23 cellular contexts compared by ENCODE assay signal in the genomic region with DNA sequence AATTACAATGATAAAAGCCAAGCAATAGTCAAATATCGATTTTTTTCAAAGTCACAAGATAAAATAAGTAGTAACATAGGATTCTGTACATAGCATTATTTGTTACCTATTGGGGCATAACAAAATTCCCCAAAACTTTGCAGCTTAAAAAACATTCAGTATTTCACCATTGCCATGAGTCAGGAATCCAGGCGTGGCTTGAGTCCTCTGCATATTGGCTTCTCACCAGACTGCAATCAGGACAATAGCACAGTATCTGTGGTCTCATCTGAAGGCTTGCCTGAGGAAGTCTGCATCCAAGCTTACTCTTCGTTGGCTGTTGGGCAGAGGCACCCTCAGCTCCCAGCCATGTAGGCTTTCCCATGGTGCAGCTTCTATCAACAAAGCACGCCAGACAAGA. TPM values are rescaled to one million over a fixed set of nuclear protein-coding genes. Genes with fewer than 3 reads are reported as not detected.
DNase-seq lines count a peak whose midpoint lies in the region; ATAC-seq and TF ChIP-seq lines count a peak whose summit lies in the region.
"Had no signal": no experiment of that assay in that cellular context is flagged by ENCODE, and none has a peak within 500 bp of the region (broad histone marks: within the 10 kb centered on the region; RNA-seq: fewer than 3 reads in every experiment).

No MANE protein-coding gene starts in this region.

- CTCF ChIA-PET in CD8-positive, alpha-beta memory T cell (lab: Charles Lee): interaction anchor here (9.6 kb wide), 1 partner anchor 13 kb away, joined by 47 read pairs; no protein-coding TSS in a partner anchor

- POLR2A ChIA-PET in CD8-positive, alpha-beta memory T cell (lab: Charles Lee): no interaction called here

- DNase-seq in CD4-positive, CD25-positive, alpha-beta regulatory T cell: no peak
- no peak for DNase-seq in CD8-positive, alpha-beta memory T cell
- DNase-seq in foreskin fibroblast (peak; percentile 47 to 72), MV-4-11 (lab: John Stamatoyannopoulos, UW) (no peak)
- DNase-seq: activated CD4-positive, alpha-beta T cell treated with anti-CD3 and anti-CD28 coated beads for 48 hours; DMS 273 treated with DMSO at 0.1 percent for 48 hours; effector memory CD4-positive, alpha-beta T cell; NCI-H1694; NCI-H2171; NCI-H524 treated with DMSO at 0.1 percent for 48 hours; sigmoid colon; SJCRH30; stimulated activated CD4-positive, alpha-beta T cell treated with anti-CD3 and anti-CD28 coated beads, Interleukin-15, amount 100 ng/mL, for 24 hours; stomach; T-helper 1 cell had no signal

- no peak for TF ChIP-seq CTCF in foreskin fibroblast (IDR thresholded peaks at IDR 0.05; ENCODE audit: low read depth, low read length)

- no peak for ATAC-seq in CD4-positive, CD25-positive, alpha-beta regulatory T cell (ENCODE audit: low read depth in 2 of 2)
- ATAC-seq in activated T-helper 17 cell treated with anti-CD3 and anti-CD28 coated beads, Interleukin-2, amount 50 U/mL, for 72 hours (replicated peaks): no peak
- ATAC-seq in HG02678 (IDR thresholded peaks at IDR 0.05; ENCODE audit: unreplicated experiment): no peak
- no peak for ATAC-seq in HG02588 (IDR thresholded peaks at IDR 0.05; ENCODE audit: unreplicated experiment)
- ATAC-seq: esophagus mucosa had no signal

- H3K36me3 Mint-ChIP-seq in CD4-positive, CD25-positive, alpha-beta regulatory T cell: peaks cover 5% of the 10 kb centered on the region
- H3K36me3 Mint-ChIP-seq in CD8-positive, alpha-beta memory T cell: peaks cover 0 to 4% (median 0%) of the 10 kb centered on the region in 3 donors
- peaks cover 3% of the 10 kb centered on the region for H3K36me3 Mint-ChIP-seq in activated T-helper 17 cell treated with anti-CD3 and anti-CD28 coated beads, Interleukin-2, amount 50 U/mL, for 72 hours (ENCODE audit: low read depth)

- H3K27ac ChIP-seq in CD4-positive, CD25-positive, alpha-beta regulatory T cell (ENCODE audit: insufficient read depth, low read length, poor library complexity, severe bottlenecking): peak overlapping the region; percentile 57
- no peak overlapping the region for H3K27ac ChIP-seq in CD8-positive, alpha-beta memory T cell (ENCODE audit: low read depth, low read length)
- H3K27ac ChIP-seq: prostate gland, sigmoid colon, SJCRH30, stomach, tibial nerve had no signal

- no peaks in the 10 kb centered on the region for H3K36me3 ChIP-seq in CD4-positive, CD25-positive, alpha-beta regulatory T cell (ENCODE audit: control insufficient read depth, insufficient read depth, low read length)
- no peaks in the 10 kb centered on the region for H3K36me3 ChIP-seq in CD8-positive, alpha-beta memory T cell (ENCODE audit: insufficient read depth, low read length)
- H3K36me3 ChIP-seq: prostate gland, SJCRH30 had no signal

- H3K4me3 Mint-ChIP-seq in CD4-positive, CD25-positive, alpha-beta regulatory T cell: no peak overlapping the region
- no peak overlapping the region for H3K4me3 Mint-ChIP-seq in CD8-positive, alpha-beta memory T cell
- no peak overlapping the region for H3K4me3 Mint-ChIP-seq in activated T-helper 17 cell treated with anti-CD3 and anti-CD28 coated beads, Interleukin-2, amount 50 U/mL, for 72 hours
- H3K4me3 Mint-ChIP-seq: CD14-positive monocyte had no signal

- H3K9me3 Mint-ChIP-seq in CD4-positive, CD25-positive, alpha-beta regulatory T cell: peaks cover 0 to 4% (median 0%) of the 10 kb centered on the region in 7 donors
- peaks cover 0 to 4% (median 0%) of the 10 kb centered on the region in 5 donors for H3K9me3 Mint-ChIP-seq in CD8-positive, alpha-beta memory T cell
- H3K9me3 Mint-ChIP-seq in activated T-helper 17 cell treated with anti-CD3 and anti-CD28 coated beads, Interleukin-2, amount 50 U/mL, for 72 hours: no peaks in the 10 kb centered on the region

- no peaks in the 10 kb centered on the region for H3K9me3 ChIP-seq in CD4-positive, CD25-positive, alpha-beta regulatory T cell (ENCODE audit: control insufficient read depth in 2 of 2, low read length in 2 of 2)
- H3K9me3 ChIP-seq in CD8-positive, alpha-beta memory T cell (ENCODE audit: low read length): no peaks in the 10 kb centered on the region
- H3K9me3 ChIP-seq: prostate gland, sigmoid colon had no signal

- H3K4me1 Mint-ChIP-seq in CD4-positive, CD25-positive, alpha-beta regulatory T cell: peaks cover 21 to 74% (median 41%) of the 10 kb centered on the region in 4 donors
- peaks cover 55 to 71% (median 66%) of the 10 kb centered on the region in 3 donors for H3K4me1 Mint-ChIP-seq in CD8-positive, alpha-beta memory T cell
- peaks cover 60% of the 10 kb centered on the region for H3K4me1 Mint-ChIP-seq in activated T-helper 17 cell treated with anti-CD3 and anti-CD28 coated beads, Interleukin-2, amount 50 U/mL, for 72 hours

- H3K27me3 Mint-ChIP-seq in CD4-positive, CD25-positive, alpha-beta regulatory T cell: peaks cover 7% of the 10 kb centered on the region
- no peaks in the 10 kb centered on the region for H3K27me3 Mint-ChIP-seq in CD8-positive, alpha-beta memory T cell
- H3K27me3 Mint-ChIP-seq in activated T-helper 17 cell treated with anti-CD3 and anti-CD28 coated beads, Interleukin-2, amount 50 U/mL, for 72 hours: no peaks in the 10 kb centered on the region

- H3K27me3 ChIP-seq in CD4-positive, CD25-positive, alpha-beta regulatory T cell (ENCODE audit: control insufficient read depth, insufficient read depth, low read length): no peaks in the 10 kb centered on the region
- H3K27me3 ChIP-seq in CD8-positive, alpha-beta memory T cell (ENCODE audit: insufficient read depth, low read length, poor library complexity, severe bottlenecking): no peaks in the 10 kb centered on the region
- H3K27me3 ChIP-seq: sigmoid colon, SJCRH30, stomach, tibial nerve had no signal

- H3K4me1 ChIP-seq in CD4-positive, CD25-positive, alpha-beta regulatory T cell (ENCODE audit: control insufficient read depth, insufficient read depth, low read length, poor library complexity, severe bottlenecking): peaks cover 32% of the 10 kb centered on the region
- H3K4me1 ChIP-seq in CD8-positive, alpha-beta memory T cell (ENCODE audit: insufficient read depth, low read length): peaks cover 45% of the 10 kb centered on the region

- H3K4me3 ChIP-seq in CD4-positive, CD25-positive, alpha-beta regulatory T cell (ENCODE audit: low read depth, low read length): no peak overlapping the region
- H3K4me3 ChIP-seq in CD8-positive, alpha-beta memory T cell (ENCODE audit: low read length): no peak overlapping the region
- H3K4me3 ChIP-seq in foreskin fibroblast (ENCODE audit: low read depth in 1 of 2, low read length in 2 of 2): no peak overlapping the region
- H3K4me3 ChIP-seq: prostate gland, sigmoid colon, SJCRH30, stomach, tibial nerve had no signal

- peak overlapping the region; percentile 73 to 98 (median 83) for H3K27ac Mint-ChIP-seq in CD4-positive, CD25-positive, alpha-beta regulatory T cell
- peak overlapping the region in 6 of 8 donors; percentile 78 to 99 (median 96) for H3K27ac Mint-ChIP-seq in CD8-positive, alpha-beta memory T cell
- H3K27ac Mint-ChIP-seq in activated T-helper 17 cell treated with anti-CD3 and anti-CD28 coated beads, Interleukin-2, amount 50 U/mL, for 72 hours: peak overlapping the region; percentile 81
- H3K27ac Mint-ChIP-seq: brain, CD14-positive monocyte had no signal

RNA-seq across cellular contexts. Expression of gene CTBP1, which starts 6.2 kb away (rescaled TPM):
- total RNA-seq in CD4-positive, CD25-positive, alpha-beta regulatory T cell: 198 TPM
- 10 to 100 TPM; 32.4 to 82.8 (median 52.0) TPM for polyA plus RNA-seq in CD4-positive, CD25-positive, alpha-beta regulatory T cell
- total RNA-seq in CD8-positive, alpha-beta memory T cell: 100 to 1,000 TPM; 139 to 149 TPM
- polyA plus RNA-seq in CD8-positive, alpha-beta memory T cell: 88.1 TPM
- 100 to 1,000 TPM; 117 to 173 TPM for total RNA-seq in activated T-helper 17 cell treated with anti-CD3 and anti-CD28 coated beads, Interleukin-2, amount 50 U/mL, for 72 hours

RNA-seq across cellular contexts. Expression of gene MAEA, which starts 34.5 kb away (rescaled TPM):
- 77.7 TPM for total RNA-seq in CD4-positive, CD25-positive, alpha-beta regulatory T cell
- 10 to 100 TPM; 61.2 to 76.2 (median 66.2) TPM for polyA plus RNA-seq in CD4-positive, CD25-positive, alpha-beta regulatory T cell
- 10 to 100 TPM; 59.4 to 63.8 TPM for total RNA-seq in CD8-positive, alpha-beta memory T cell
- polyA plus RNA-seq in CD8-positive, alpha-beta memory T cell: 75.3 TPM
- 10 to 100 TPM; 61.4 to 62.8 TPM for total RNA-seq in activated T-helper 17 cell treated with anti-CD3 and anti-CD28 coated beads, Interleukin-2, amount 50 U/mL, for 72 hours

Comparison
In these comparisons a context has a peak if more than half of its experiments do, and no peak if none do; other contexts are left out.
1. DNase-seq: peak in foreskin fibroblast (2 of 2); none in CD4-positive, CD25-positive, alpha-beta regulatory T cell (0 of 3), CD8-positive, alpha-beta memory T cell (0 of 5) and MV-4-11 (single experiment).
2. Peak in every context shown above with its lines, with median percentiles within 50 percentile points of each other: H3K27ac Mint-ChIP-seq.